Comparison of ENCODE assay signal across 8 cellular contexts in the genomic region with DNA sequence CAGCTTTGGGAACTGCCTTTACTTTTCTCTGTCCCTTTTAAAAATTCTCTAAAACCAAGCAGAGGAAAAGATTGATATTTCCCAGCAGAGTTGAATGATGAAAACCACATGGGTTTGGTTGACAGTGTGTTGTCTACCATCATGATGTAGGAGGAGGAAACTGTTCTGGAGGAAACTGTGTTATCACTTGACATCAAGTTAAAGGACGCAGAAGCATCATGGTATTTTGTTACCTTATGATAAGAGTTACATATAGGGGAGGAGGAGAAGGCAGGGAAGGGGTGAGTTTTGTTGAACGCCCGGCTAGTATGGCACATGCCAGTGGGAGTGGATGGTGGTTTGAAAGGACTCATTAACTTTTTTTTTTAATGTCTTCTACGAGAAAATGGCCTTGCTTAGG. TPM values are rescaled to one million over a fixed set of nuclear protein-coding genes. Genes with fewer than 3 reads are reported as not detected.
DNase-seq lines count a peak whose midpoint lies in the region; ATAC-seq and TF ChIP-seq lines count a peak whose summit lies in the region.

No MANE protein-coding gene starts in this region.

- H3K79me2 ChIP-seq in fibroblast of lung (ENCODE audit: control insufficient read depth, insufficient read depth, low read length): no peaks in the 10 kb centered on the region

- no peak for TF ChIP-seq CTCF in fibroblast of lung (conservative IDR thresholded peaks at IDR 0.05 in 1 of 2, IDR thresholded peaks at IDR 0.05 in 1 of 2; ENCODE audit: low read depth in 1 of 2, low read length in 2 of 2)

- peak; percentile 61 for DNase-seq in DMS 273 (lab: John Stamatoyannopoulos, UW; ENCODE audit: unreplicated experiment)
- DNase-seq in DMS 273 treated with DMSO at 0.1 percent for 48 hours (lab: John Stamatoyannopoulos, UW): no peak
- peak; percentile 83 for DNase-seq in SK-N-DZ (ENCODE audit: low spot score)
- DNase-seq in fibroblast of lung (ENCODE audit: low read depth in 2 of 2): no peak
- no peak for DNase-seq in NCI-H2029 treated with DMSO at 0.1 percent for 48 hours (lab: John Stamatoyannopoulos, UW)
- DNase-seq in SKM-1 treated with dmso at 0.1 percent for 144 hours (lab: John Stamatoyannopoulos, UW; ENCODE audit: unreplicated experiment): no peak

- peaks cover 4% of the 10 kb centered on the region for H3K4me1 ChIP-seq in fibroblast of lung (ENCODE audit: control insufficient read depth, extremely low read depth, insufficient read depth, low read length)

- H3K4me3 ChIP-seq in fibroblast of lung (replicated peaks in 1 of 4; ENCODE audit: control extremely low read depth in 1 of 4, insufficient read depth in 1 of 4, low read depth in 3 of 4, low read length in 4 of 4) (peak overlapping the region in 1 of 4 experiments; percentile 70), skin epidermis (peak overlapping the region; percentile 59 to 77 (median 69))

- no peaks in the 10 kb centered on the region for H3K9me3 ChIP-seq in fibroblast of lung (ENCODE audit: control insufficient read depth, insufficient read depth, low read depth, low read length)

- no peaks in the 10 kb centered on the region for H4K20me1 ChIP-seq in fibroblast of lung (ENCODE audit: control insufficient read depth, extremely low read depth, insufficient read depth, low read length)

- ATAC-seq in GM21619 (IDR thresholded peaks at IDR 0.05; ENCODE audit: unreplicated experiment): no peak

- H3K4me2 ChIP-seq in fibroblast of lung (ENCODE audit: extremely low read depth, insufficient read depth, low read length): peak overlapping the region; percentile 49

- peak overlapping the region; percentile 12 for H3K9ac ChIP-seq in fibroblast of lung (ENCODE audit: insufficient read depth, low read length)

- H3K36me3 ChIP-seq in fibroblast of lung (ENCODE audit: control insufficient read depth, insufficient read depth, low read length): no peaks in the 10 kb centered on the region

- peak overlapping the region; percentile 76 for H3K27ac ChIP-seq in fibroblast of lung (ENCODE audit: insufficient read depth, low read length)
- H3K27ac ChIP-seq in skin epidermis: peak overlapping the region in 20 of 21 experiments; percentile 78 to 97 (median 91)

- H3K27me3 ChIP-seq in fibroblast of lung (ENCODE audit: control insufficient read depth, insufficient read depth, low read length): no peaks in the 10 kb centered on the region

- H2AFZ ChIP-seq in fibroblast of lung (ENCODE audit: low read length): peak overlapping the region; percentile 80

RNA-seq across cellular contexts. Expression of gene TMEM17, which starts 0.9 kb away (rescaled TPM):
- 2.4 and 3.5 TPM in 2 replicates for polyA plus RNA-seq in SK-N-DZ (2014; cell fraction: cytosol; rRNA removed)
- 1.1 and 4.4 TPM in 2 replicates for polyA plus RNA-seq in SK-N-DZ (2014; cell fraction: nucleus; rRNA removed)
- total RNA-seq in fibroblast of lung: 1.3 and 2.5 TPM in 2 replicates
- 3.7 and 4.9 TPM in 2 replicates for polyA plus RNA-seq in fibroblast of lung
- polyA plus RNA-seq in fibroblast of lung (2012): 2.2 and 2.8 TPM in 2 replicates
- polyA minus RNA-seq in fibroblast of lung (ENCODE audit: low replicate concordance): 0.52 TPM in 1 of 2 replicates, not detected in the other

Comparison
In these comparisons a context has a peak if more than half of its experiments do, and no peak if none do; other contexts are left out.
1. DNase-seq: peak in DMS 273 (single experiment) and SK-N-DZ (single experiment); none in DMS 273 treated with DMSO at 0.1 percent for 48 hours (single experiment), fibroblast of lung (0 of 2), NCI-H2029 treated with DMSO at 0.1 percent for 48 hours (single experiment) and SKM-1 treated with dmso at 0.1 percent for 144 hours (single experiment).